In the genomic region with DNA sequence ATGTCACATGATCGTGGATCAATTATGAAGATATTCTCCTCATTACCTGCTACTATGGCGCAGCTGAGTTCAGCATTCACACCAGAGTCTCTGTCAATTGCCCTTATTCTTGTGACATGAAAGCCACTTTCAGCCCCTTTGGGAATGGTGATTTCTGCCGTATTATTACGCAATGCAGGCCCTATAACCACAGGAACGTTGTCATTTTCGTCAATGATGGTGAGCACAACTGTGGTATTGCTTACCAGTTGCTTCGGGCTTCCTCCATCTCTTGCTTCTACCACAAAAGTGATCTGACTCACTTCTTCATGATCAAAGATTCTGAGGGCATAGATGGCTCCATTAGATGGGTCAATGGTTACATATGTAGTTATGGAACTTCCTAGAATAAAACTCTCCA, we compare ENCODE assay signal across 13 cellular contexts. TPM values are rescaled to one million over a fixed set of nuclear protein-coding genes. Genes with fewer than 3 reads are reported as not detected.
A peak's percentile ranks its signal among the peaks of the same experiment; 100 is the strongest.
DNase-seq lines count a peak whose midpoint lies in the region; ATAC-seq, FAIRE-seq and TF ChIP-seq lines count a peak whose summit lies in the region.
"Had no signal": no experiment of that assay in that cellular context is flagged by ENCODE, and none has a peak within 500 bp of the region (broad histone marks: within the 10 kb centered on the region; RNA-seq: fewer than 3 reads in every experiment).

No MANE protein-coding gene starts in this region.

- H2BK15ac ChIP-seq in H9 (ENCODE audit: low read depth, low read length): no peak overlapping the region

- TF ChIP-seq POLR2A in HepG2 (IDR thresholded peaks at IDR 0.05; ENCODE audit: insufficient read depth in 1 of 2, low read depth in 2 of 2, low read length in 2 of 2): no peak

- no peak overlapping the region for H2AFZ ChIP-seq in H9 (ENCODE audit: low read length)
- no peak overlapping the region for H2AFZ ChIP-seq in HepG2 (ENCODE audit: low read length)

- FAIRE-seq in HepG2 (lab: Jason Lieb, UNC): no peak

- no TSS peak for BruUV-seq in HepG2 (replicated peaks; lab: Mats Ljungman, UMichigan)

- no peak overlapping the region for H3K56ac ChIP-seq in H9 (ENCODE audit: insufficient read length, low read depth, low read length)

- no peak overlapping the region for H3T11ph ChIP-seq in H9 (ENCODE audit: low read length)

- H4K20me1 ChIP-seq in H9 (ENCODE audit: control insufficient read depth, insufficient read depth, insufficient read length) (no peaks in the 10 kb centered on the region), HepG2 (ENCODE audit: insufficient read depth, low read length) (no peaks in the 10 kb centered on the region)

- H3K9ac ChIP-seq in H9 (ENCODE audit: extremely low read depth, insufficient read length, low read length) (no peak overlapping the region), HepG2 (ENCODE audit: insufficient read depth, low read depth, low read length) (no peak overlapping the region), subcutaneous abdominal adipose tissue (ENCODE audit: low read length in 5 of 5) (peak overlapping the region; percentile 16 to 82 (median 78))

- H3K4me1 ChIP-seq in H9 (ENCODE audit: insufficient read depth, low read length) (peaks cover 7% of the 10 kb centered on the region; the same call in 1 of the 2 replicates), HepG2 (ENCODE audit: insufficient read depth, low read length) (no peaks in the 10 kb centered on the region), subcutaneous abdominal adipose tissue (ENCODE audit: control insufficient read depth in 5 of 5, insufficient read depth in 5 of 5, low read length in 5 of 5) (peaks cover 0 to 61% (median 51%) of the 10 kb centered on the region in 5 donors)

- in situ Hi-C loops in astrocyte of the spinal cord (cut with HindIII; ENCODE audit: low sequenced_read_pairs) (no loop called here), HepG2 (cut with HindIII; ENCODE audit: extremely low pct_ligation_motif_present, low pct_unique_long_range_greater_than_20kb) (no loop called here)

- H3K79me2 ChIP-seq in H9 (ENCODE audit: insufficient read depth, low read length) (peaks cover 25% of the 10 kb centered on the region; the same call in 1 of the 2 replicates), HepG2 (ENCODE audit: insufficient read depth, low read length) (no peaks in the 10 kb centered on the region)

- H3K23ac ChIP-seq in H9 (ENCODE audit: insufficient read length, low read depth, low read length): no peak overlapping the region

- no peak for TF ChIP-seq RAD21 in HepG2 (CRISPR knock-in tag; IDR thresholded peaks at IDR 0.05)

- H4K91ac ChIP-seq in H9 (ENCODE audit: insufficient read length, low read depth, low read length): no peak overlapping the region

- no peak overlapping the region for H2BK12ac ChIP-seq in H9 (ENCODE audit: insufficient read length, low read depth, low read length)

- peaks cover 9 to 35% (median 24%) of the 10 kb centered on the region in 3 experiments for H3K36me3 Mint-ChIP-seq in H9 (ENCODE audit: insufficient read depth in 1 of 3, low read depth in 3 of 3)

- peaks cover 11% of the 10 kb centered on the region for H3K23me2 ChIP-seq in H9 (ENCODE audit: insufficient read length, low read depth, low read length, poor library complexity, severe bottlenecking)

- no peak overlapping the region for H2BK20ac ChIP-seq in H9 (ENCODE audit: low read depth, low read length, poor library complexity, severe bottlenecking)

- H3K79me1 ChIP-seq in H9 (ENCODE audit: insufficient read depth, low read depth, low read length, poor library complexity, severe bottlenecking): no peaks in the 10 kb centered on the region

- H3K14ac ChIP-seq in H9 (ENCODE audit: insufficient read depth, low read length): no peak overlapping the region

- WGBS in H9 (ENCODE audit: extremely low coverage, insufficient read length, low lambda C conversion rate): no CpG with 5 or more reads among the region's 7 CpGs
- 12% methylated on average over 7 of the region's 7 CpGs for WGBS in HepG2 (ENCODE audit: low lambda C conversion rate)

- H3K36me3 ChIP-seq in HepG2 (replicated peaks in 1 of 2; ENCODE audit: control insufficient read depth in 1 of 2, insufficient read depth in 2 of 2, low read length in 2 of 2): no peaks in the 10 kb centered on the region
- peaks cover 0 to 19% (median 9%) of the 10 kb centered on the region in 5 donors for H3K36me3 ChIP-seq in subcutaneous abdominal adipose tissue (ENCODE audit: control insufficient read depth in 5 of 5, insufficient read depth in 5 of 5, low read length in 5 of 5)

- H3K4me3 ChIP-seq in astrocyte of the spinal cord (ENCODE audit: low read depth, low read length) (peak overlapping the region; percentile 60), HepG2 (replicated peaks in 1 of 3; ENCODE audit: insufficient read depth in 1 of 3, low read depth in 2 of 3, low read length in 3 of 3) (no peak overlapping the region), subcutaneous abdominal adipose tissue (ENCODE audit: low read depth in 1 of 5, low read length in 5 of 5) (peak overlapping the region; percentile 79 to 99 (median 93))

- H3K27me3 Mint-ChIP-seq in H9 (ENCODE audit: low read depth): no peaks in the 10 kb centered on the region
- H3K27me3 Mint-ChIP-seq: progenitor cell of endocrine pancreas had no signal

- no peak overlapping the region for H4K5ac ChIP-seq in H9 (ENCODE audit: insufficient read length, low read depth, low read length)

- no peak overlapping the region for H3K4ac ChIP-seq in H9 (ENCODE audit: low read depth, low read length)

- TF ChIP-seq EP300 in HepG2 (IDR thresholded peaks at IDR 0.05; ENCODE audit: low read depth in 2 of 2, low read length in 2 of 2) (no peak), HepG2 (CRISPR knock-in tag; IDR thresholded peaks at IDR 0.05; ENCODE audit: borderline replicate concordance) (no peak)

- no peak overlapping the region for H3K27ac Mint-ChIP-seq in H9

- peak overlapping the region; percentile 95 for H3K4me2 ChIP-seq in H9 (ENCODE audit: insufficient read depth, insufficient read length, low read length)
- no peak overlapping the region for H3K4me2 ChIP-seq in HepG2 (ENCODE audit: low read depth, low read length)

- H3K27me3 ChIP-seq in H9 (ENCODE audit: insufficient read depth, low read length): no peaks in the 10 kb centered on the region
- H3K27me3 ChIP-seq in HepG2 (ENCODE audit: control insufficient read depth in 1 of 2, insufficient read depth in 2 of 2, low read length in 2 of 2): peaks cover 0 to 3% of the 10 kb centered on the region in 2 experiments; a peak in 1 of 5 replicates
- no peaks in the 10 kb centered on the region for H3K27me3 ChIP-seq in subcutaneous abdominal adipose tissue (ENCODE audit: control insufficient read depth in 5 of 5, insufficient read depth in 4 of 5, low read length in 5 of 5)

- no peak overlapping the region for H4K8ac ChIP-seq in H9 (replicated peaks; ENCODE audit: insufficient read length, low read depth, low read length)

- H3K9me3 ChIP-seq in H9 (ENCODE audit: control insufficient read depth, low read depth, low read length) (no peaks in the 10 kb centered on the region), HepG2 (ENCODE audit: low read length) (no peaks in the 10 kb centered on the region), subcutaneous abdominal adipose tissue (ENCODE audit: control insufficient read depth in 5 of 5, low read length in 5 of 5) (no peaks in the 10 kb centered on the region)

- CTCF ChIA-PET in HepG2 (lab: Yijun Ruan, JAX; ENCODE audit: low intra/inter-chr PET ratio, low total read pairs): no interaction called here

- ATAC-seq in HepG2: no peak
- ATAC-seq in GM18861 (IDR thresholded peaks at IDR 0.05; ENCODE audit: unreplicated experiment): no peak

- TF ChIP-seq CTCF in H9 (conservative IDR thresholded peaks at IDR 0.05): no peak
- TF ChIP-seq CTCF in astrocyte of the spinal cord (IDR thresholded peaks at IDR 0.05; ENCODE audit: low read depth, low read length): no peak
- no peak for TF ChIP-seq CTCF in HepG2 (CRISPR knock-in tag; IDR thresholded peaks at IDR 0.05)

- DNase-seq in H9 (no peak), astrocyte of the spinal cord (ENCODE audit: low read depth, low spot score) (peak; percentile 42), HepG2 (ENCODE audit: low spot score) (no peak), T-helper 1 cell (no peak), NCI-H2227 treated with DMSO at 0.1 percent for 48 hours (lab: John Stamatoyannopoulos, UW) (no peak), nucleus accumbens (lab: John Stamatoyannopoulos, UW) (no peak)
- DNase-seq: activated CD8-positive, alpha-beta memory T cell treated with anti-CD3 and anti-CD28 coated beads, Interleukin-2, amount 50 U/mL, for 4 hours; DMS79 treated with DMSO at 0.1 percent for 48 hours; hypothalamus; stimulated activated CD8-positive, alpha-beta memory T cell treated with anti-CD3 and anti-CD28 coated beads, Interleukin-4, amount 100 ng/mL, for 48 hours had no signal

- H3K4me3 Mint-ChIP-seq in H9: no peak overlapping the region; a peak in 1 of 5 replicates

- H3K9me3 Mint-ChIP-seq in H9: no peaks in the 10 kb centered on the region

- H2BK5ac ChIP-seq in H9 (ENCODE audit: insufficient read length, low read length): no peak overlapping the region

- H3K27ac ChIP-seq in H9 (ENCODE audit: insufficient read length, low read depth, low read length) (no peak overlapping the region), HepG2 (ENCODE audit: extremely low read length, insufficient read depth, low read length) (no peak overlapping the region), subcutaneous abdominal adipose tissue (ENCODE audit: low read depth, low read length) (peak overlapping the region; percentile 96)

- H3K4me1 Mint-ChIP-seq in H9: peaks cover 36 to 43% of the 10 kb centered on the region in 2 experiments

- POLR2A ChIA-PET in HepG2 (lab: Yijun Ruan, JAX): no interaction called here

- no peak overlapping the region for H2AK5ac ChIP-seq in H9 (ENCODE audit: insufficient read length, low read length)

- intact Hi-C loops in HepG2 (cut with micrococcal nuclease; ENCODE audit: unreplicated experiment): no loop called here

- H2BK120ac ChIP-seq in H9 (ENCODE audit: low read depth, low read length, poor library complexity, severe bottlenecking): no peak overlapping the region

- H3K18ac ChIP-seq in H9 (ENCODE audit: insufficient read length, low read depth, low read length): no peak overlapping the region

RNA-seq across cellular contexts. Expression of a gene that starts 2.1 kb away (rescaled TPM):
- total RNA-seq in H9 (2021) (60.7 and 61.7 TPM in 2 replicates), HepG2 (2016; rRNA removed; fragmentation: Illumina TruSeq; extraction: Trizol) (not detected in 2 replicates)
- total RNA-seq in HepG2 (2016; cell fraction: cytosol; rRNA removed; fragmentation: Illumina TruSeq; extraction: Trizol; ENCODE audit: low read depth): not detected in 2 replicates
- not detected in 2 replicates for total RNA-seq in HepG2 (2016; cell fraction: insoluble cytoplasmic fraction; rRNA removed; fragmentation: Illumina TruSeq; extraction: Trizol)
- total RNA-seq in HepG2 (2016; cell fraction: membrane; rRNA removed; fragmentation: Illumina TruSeq; extraction: Trizol): not detected in 2 replicates
- total RNA-seq in HepG2 (2016; cell fraction: nucleus; rRNA removed; fragmentation: Illumina TruSeq; extraction: Trizol): not detected in 2 replicates
- not detected in 2 replicates for polyA plus RNA-seq in HepG2 (2011; rRNA removed)
- not detected in 2 replicates for polyA plus RNA-seq in HepG2 (2011; cell fraction: cytosol; rRNA removed)
- not detected in 2 replicates for polyA plus RNA-seq in HepG2 (2011; cell fraction: nucleus; rRNA removed)
- not detected in 2 replicates for polyA plus RNA-seq in HepG2 (2012)
- polyA plus RNA-seq in HepG2 (2016; cell fraction: cytosol; fragmentation: Illumina TruSeq; extraction: Trizol; ENCODE audit: low read depth): not detected in 2 replicates
- not detected in 2 replicates for polyA plus RNA-seq in HepG2 (2016; cell fraction: insoluble cytoplasmic fraction; fragmentation: Illumina TruSeq; extraction: Trizol; ENCODE audit: low read depth)
- not detected in 2 replicates for polyA plus RNA-seq in HepG2 (2016; cell fraction: membrane; fragmentation: Illumina TruSeq; extraction: Trizol; ENCODE audit: low read depth)
- not detected in 2 replicates for polyA plus RNA-seq in HepG2 (2016; cell fraction: nucleus; fragmentation: Illumina TruSeq; extraction: Trizol; ENCODE audit: insufficient read depth, low read depth)
- not detected in 2 replicates for polyA minus RNA-seq in HepG2 (2011; rRNA and poly(A)+ RNA removed; ENCODE audit: low replicate concordance)
- not detected in 2 replicates for polyA minus RNA-seq in HepG2 (2011; cell fraction: cytosol; rRNA and poly(A)+ RNA removed)
- not detected in 2 replicates for polyA minus RNA-seq in HepG2 (2011; cell fraction: nucleus; rRNA and poly(A)+ RNA removed)

Comparison
In these comparisons a context has a peak if more than half of its experiments do, and no peak if none do; other contexts are left out.
1. H3K9ac ChIP-seq: peak in subcutaneous abdominal adipose tissue (5 of 5); none in H9 (single experiment) and HepG2 (single experiment).
2. H3K4me3 ChIP-seq: peak in astrocyte of the spinal cord (single experiment) and subcutaneous abdominal adipose tissue (5 of 5); none in HepG2 (0 of 3).
3. RNA of a gene that starts 2.1 kb away (total RNA-seq): 60.7 to 61.7 TPM in H9; not detected in HepG2; every median in the first group is over 10 times any median in the second.